ENCODE assay signal across 20 cellular contexts in genomic region chr2:175595139-175595538, GRCh38.
A peak's percentile ranks its signal among the peaks of the same experiment; 100 is the strongest.
DNase-seq lines count a peak whose midpoint lies in the region; ATAC-seq and TF ChIP-seq lines count a peak whose summit lies in the region.
"Had no signal": no experiment of that assay in that cellular context is flagged by ENCODE, and none has a peak within 500 bp of the region (broad histone marks: within the 10 kb centered on the region; RNA-seq: fewer than 3 reads in every experiment).

No MANE protein-coding gene starts in this region.

- no peak overlapping the region for H4K8ac ChIP-seq in H9 (replicated peaks; ENCODE audit: insufficient read length, low read depth, low read length)

- H2AFZ ChIP-seq in H9 (ENCODE audit: low read length): no peak overlapping the region
- no peak overlapping the region for H2AFZ ChIP-seq in Karpas-422 (ENCODE audit: low read length)
- H2AFZ ChIP-seq in neural progenitor cell (replicated peaks): no peak overlapping the region
- H2AFZ ChIP-seq: GM23248 had no signal

- H3K4me2 ChIP-seq in H9 (ENCODE audit: insufficient read depth, insufficient read length, low read length) (peak overlapping the region; percentile 15), Karpas-422 (ENCODE audit: low read depth, low read length, poor library complexity, severe bottlenecking) (no peak overlapping the region), neural progenitor cell (peak overlapping the region; percentile 74)

- H3K27me3 Mint-ChIP-seq in H9 (ENCODE audit: low read depth) (peaks cover 3% of the 10 kb centered on the region; the same call in 1 of the 2 replicates), endodermal cell (ENCODE audit: insufficient read depth) (no peaks in the 10 kb centered on the region), neural progenitor cell (ENCODE audit: insufficient read depth, low read depth) (no peaks in the 10 kb centered on the region)

- H3K4me3 Mint-ChIP-seq in H9: peak overlapping the region in 1 of 2 experiments; percentile 94; a peak in 2 of 5 replicates
- peak overlapping the region; percentile 84 for H3K4me3 Mint-ChIP-seq in endodermal cell
- H3K4me3 Mint-ChIP-seq in neural progenitor cell: no peak overlapping the region

- no peak overlapping the region for H2BK120ac ChIP-seq in H9 (ENCODE audit: low read depth, low read length, poor library complexity, severe bottlenecking)

- H3K36me3 ChIP-seq in Karpas-422 (ENCODE audit: insufficient read depth, low read length) (no peaks in the 10 kb centered on the region), endodermal cell (ENCODE audit: control insufficient read depth, insufficient read depth, low read length) (no peaks in the 10 kb centered on the region), neural progenitor cell (no peaks in the 10 kb centered on the region)
- H3K36me3 ChIP-seq: BE2C had no signal

- H3K9me2 ChIP-seq in Karpas-422 (replicated peaks; ENCODE audit: insufficient read depth, low read length): no peaks in the 10 kb centered on the region

- H3K9ac ChIP-seq in H9 (ENCODE audit: extremely low read depth, insufficient read length, low read length) (no peak overlapping the region), Karpas-422 (ENCODE audit: low read length) (no peak overlapping the region), endodermal cell (ENCODE audit: extremely low read depth, low read length, poor library complexity, severe bottlenecking) (no peak overlapping the region), neural progenitor cell (no peak overlapping the region)
- H3K9ac ChIP-seq: GM23248 had no signal

- H3K79me2 ChIP-seq in H9 (ENCODE audit: insufficient read depth, low read length) (no peaks in the 10 kb centered on the region), Karpas-422 (ENCODE audit: low read length) (no peaks in the 10 kb centered on the region), neural progenitor cell (ENCODE audit: low read depth) (no peaks in the 10 kb centered on the region)

- no peak overlapping the region for H3K23ac ChIP-seq in H9 (ENCODE audit: insufficient read length, low read depth, low read length)

- H3F3A ChIP-seq in neural progenitor cell (ENCODE audit: low read depth): peaks cover 7% of the 10 kb centered on the region

- H2BK5ac ChIP-seq in H9 (ENCODE audit: insufficient read length, low read length): no peak overlapping the region

- H3K4me1 Mint-ChIP-seq in H9 (peaks cover 22% of the 10 kb centered on the region in 2 experiments), endodermal cell (peaks cover 12% of the 10 kb centered on the region), neural progenitor cell (peaks cover 11% of the 10 kb centered on the region)

- no peak overlapping the region for H2AK5ac ChIP-seq in H9 (ENCODE audit: insufficient read length, low read length)

- no peaks in the 10 kb centered on the region for H3K79me1 ChIP-seq in H9 (ENCODE audit: insufficient read depth, low read depth, low read length, poor library complexity, severe bottlenecking)

- no peak overlapping the region for H2BK12ac ChIP-seq in H9 (ENCODE audit: insufficient read length, low read depth, low read length)

- H3K36me3 Mint-ChIP-seq in H9 (ENCODE audit: insufficient read depth in 1 of 3, low read depth in 3 of 3): peaks cover 1 to 8% (median 5%) of the 10 kb centered on the region in 3 experiments; a peak in 2 of 7 replicates
- peaks cover 2% of the 10 kb centered on the region for H3K36me3 Mint-ChIP-seq in endodermal cell (ENCODE audit: low read depth)
- H3K36me3 Mint-ChIP-seq in neural progenitor cell: no peaks in the 10 kb centered on the region

- H4K91ac ChIP-seq in H9 (ENCODE audit: insufficient read length, low read depth, low read length): no peak overlapping the region

- no peak overlapping the region for H3K56ac ChIP-seq in H9 (ENCODE audit: insufficient read length, low read depth, low read length)

- no CpG with 5 or more reads among the region's 4 CpGs for WGBS in H9 (ENCODE audit: extremely low coverage, insufficient read length, low lambda C conversion rate)
- 94 to 100% methylated on average over 1 to 4 of the region's 4 CpGs for WGBS in endodermal cell (ENCODE audit: insufficient coverage in 1 of 2, insufficient read length in 1 of 2), 2 experiments

- no peak for ATAC-seq in HG03175 (IDR thresholded peaks at IDR 0.05; ENCODE audit: unreplicated experiment)
- ATAC-seq in HG02884 (IDR thresholded peaks at IDR 0.05; ENCODE audit: unreplicated experiment): no peak
- ATAC-seq: Right ventricle myocardium inferior had no signal

- H3K9me3 Mint-ChIP-seq in H9 (peaks cover 3% of the 10 kb centered on the region in 2 experiments; a peak in 2 of 5 replicates), endodermal cell (peaks cover 20% of the 10 kb centered on the region), neural progenitor cell (peaks cover 6% of the 10 kb centered on the region)

- no peaks in the 10 kb centered on the region for H4K20me1 ChIP-seq in H9 (ENCODE audit: control insufficient read depth, insufficient read depth, insufficient read length)
- no peaks in the 10 kb centered on the region for H4K20me1 ChIP-seq in Karpas-422 (ENCODE audit: insufficient read depth, low read depth, low read length)
- no peaks in the 10 kb centered on the region for H4K20me1 ChIP-seq in neural progenitor cell (ENCODE audit: low read depth)

- no peak overlapping the region for H3K4ac ChIP-seq in H9 (ENCODE audit: low read depth, low read length)

- TF ChIP-seq CTCF in H9 (conservative IDR thresholded peaks at IDR 0.05) (no peak), endodermal cell (conservative IDR thresholded peaks at IDR 0.05) (no peak), neural progenitor cell (IDR thresholded peaks at IDR 0.05) (no peak)

- no peak for DNase-seq in H9
- peak; percentile 40 for DNase-seq in Karpas-422
- DNase-seq in endodermal cell: peak; percentile 37
- DNase-seq in neural progenitor cell (ENCODE audit: low spot score): no peak
- no peak for DNase-seq in superior temporal gyrus (ENCODE audit: extremely low spot score)
- no peak for DNase-seq in substantia nigra (lab: John Stamatoyannopoulos, UW)
- DNase-seq: BE2C, DMS79 treated with DMSO at 0.1 percent for 48 hours, GM23248, HCEC 1CT, MM.1S, NCI-H1048, NCI-H1436 treated with DMSO at 0.1 percent for 48 hours, NCI-H1930, NCI-H2227 treated with DMSO at 0.1 percent for 48 hours, NCI-H524, NCI-H82 had no signal

- H3T11ph ChIP-seq in H9 (ENCODE audit: low read length): no peak overlapping the region

- H3K27me3 ChIP-seq in H9 (ENCODE audit: insufficient read depth, low read length): no peaks in the 10 kb centered on the region
- H3K27me3 ChIP-seq in Karpas-422 (ENCODE audit: low read length): no peaks in the 10 kb centered on the region
- no peaks in the 10 kb centered on the region for H3K27me3 ChIP-seq in endodermal cell (ENCODE audit: control insufficient read depth, insufficient read depth, low read length, poor library complexity, severe bottlenecking)
- H3K27me3 ChIP-seq in neural progenitor cell: no peaks in the 10 kb centered on the region
- H3K27me3 ChIP-seq: BE2C had no signal

- H3K23me2 ChIP-seq in H9 (ENCODE audit: insufficient read length, low read depth, low read length, poor library complexity, severe bottlenecking): no peaks in the 10 kb centered on the region

- H3K4me3 ChIP-seq in Karpas-422 (ENCODE audit: low read length) (no peak overlapping the region), endodermal cell (ENCODE audit: low read length) (no peak overlapping the region), neural progenitor cell (peak overlapping the region; percentile 45)
- H3K4me3 ChIP-seq: GM23248 had no signal

- H4K5ac ChIP-seq in H9 (ENCODE audit: insufficient read length, low read depth, low read length): no peak overlapping the region

- H3K4me1 ChIP-seq in H9 (ENCODE audit: insufficient read depth, low read length): peaks cover 2% of the 10 kb centered on the region; the same call in 1 of the 2 replicates
- peaks cover 4% of the 10 kb centered on the region for H3K4me1 ChIP-seq in Karpas-422 (ENCODE audit: low read length)
- no peaks in the 10 kb centered on the region for H3K4me1 ChIP-seq in endodermal cell (ENCODE audit: control insufficient read depth, insufficient read depth, low read length)
- peaks cover 5% of the 10 kb centered on the region for H3K4me1 ChIP-seq in neural progenitor cell

- no peak overlapping the region for H3K14ac ChIP-seq in H9 (ENCODE audit: insufficient read depth, low read length)

- no peak overlapping the region for H2BK20ac ChIP-seq in H9 (ENCODE audit: low read depth, low read length, poor library complexity, severe bottlenecking)

- H3K27ac Mint-ChIP-seq in H9 (no peak overlapping the region), endodermal cell (no peak overlapping the region), neural progenitor cell (no peak overlapping the region)

- H3K18ac ChIP-seq in H9 (ENCODE audit: insufficient read length, low read depth, low read length): no peak overlapping the region

- H2BK15ac ChIP-seq in H9 (ENCODE audit: low read depth, low read length): no peak overlapping the region

- H3K9me3 ChIP-seq in H9 (ENCODE audit: control insufficient read depth, low read depth, low read length): no peaks in the 10 kb centered on the region
- H3K9me3 ChIP-seq in Karpas-422 (ENCODE audit: low read length): no peaks in the 10 kb centered on the region
- no peaks in the 10 kb centered on the region for H3K9me3 ChIP-seq in endodermal cell (ENCODE audit: control insufficient read depth, low read length)
- no peaks in the 10 kb centered on the region for H3K9me3 ChIP-seq in neural progenitor cell (ENCODE audit: low read depth)
- H3K9me3 ChIP-seq: BE2C had no signal

- no peak overlapping the region for H3K27ac ChIP-seq in H9 (ENCODE audit: insufficient read length, low read depth, low read length)
- no peak overlapping the region for H3K27ac ChIP-seq in Karpas-422 (ENCODE audit: low read length)
- no peak overlapping the region for H3K27ac ChIP-seq in endodermal cell (ENCODE audit: low read depth, low read length)
- H3K27ac ChIP-seq in neural progenitor cell: no peak overlapping the region
- H3K27ac ChIP-seq in substantia nigra (ENCODE audit: low read depth, low read length, poor library complexity, severe bottlenecking): no peak overlapping the region
- H3K27ac ChIP-seq: GM23248 had no signal

Comparison
In these comparisons a context has a peak if more than half of its experiments do, and no peak if none do; other contexts are left out.
1. DNase-seq: peak in Karpas-422 (single experiment) and endodermal cell (single experiment); none in H9 (single experiment), neural progenitor cell (single experiment), superior temporal gyrus (single experiment) and substantia nigra (0 of 49).